Comparison of ENCODE assay signal across 2 cellular contexts in the genomic region with DNA sequence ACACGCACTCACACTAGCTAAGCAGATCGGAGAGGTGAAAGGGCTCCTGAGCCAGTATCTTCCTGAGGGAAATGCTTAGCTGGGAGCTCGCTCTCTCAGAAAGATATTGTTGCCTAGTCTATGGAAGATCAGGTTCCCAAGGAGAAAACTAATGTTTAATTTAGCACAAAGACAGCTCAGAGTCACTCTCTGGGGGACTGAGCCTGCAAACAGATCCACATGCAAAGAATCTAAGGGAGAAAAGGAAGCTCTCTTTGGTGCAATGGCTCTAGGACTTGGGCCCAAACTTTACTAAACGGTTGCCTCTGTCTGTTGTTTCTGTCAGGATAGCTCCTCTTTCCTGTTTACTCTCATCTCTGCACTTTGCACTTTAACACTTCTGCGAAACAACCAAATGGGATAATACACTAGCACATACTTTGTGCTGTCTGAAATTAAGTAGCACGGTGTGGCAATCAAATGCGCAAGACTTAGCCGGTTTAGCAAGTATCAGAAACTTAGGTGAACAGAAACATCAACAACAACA.
TF ChIP-seq lines count a peak whose summit lies in the region.

No MANE protein-coding gene starts in this region.

TF ChIP-seq in K562, 482 proteins besides CTCF, POLR2A, EP300 and RAD21:
- TF ChIP-seq RAD51 (IDR thresholded peaks at IDR 0.05; ENCODE audit: borderline replicate concordance, low read depth) (no peak), CSDE1 (IDR thresholded peaks at IDR 0.05) (no peak), FOXA1 (IDR thresholded peaks at IDR 0.05; ENCODE audit: borderline replicate concordance) (no peak), ZNF274 (IDR thresholded peaks at IDR 0.05; ENCODE audit: borderline replicate concordance, low read depth, low read length) (no peak), IFI16 (CRISPR knock-in tag; IDR thresholded peaks at IDR 0.05) (no peak), ETV1 (tag; conservative IDR thresholded peaks at IDR 0.05; ENCODE audit: low read depth) (no peak), FIP1L1 (IDR thresholded peaks at IDR 0.05; ENCODE audit: low read depth, low read length, poor library complexity, severe bottlenecking) (no peak), ZNF197 (CRISPR knock-in tag; IDR thresholded peaks at IDR 0.05; ENCODE audit: low read depth) (0 out of 2 replicates have a peak, but pooled peaks have one; percentile 48), ATF4 (CRISPR knock-in tag; IDR thresholded peaks at IDR 0.05) (no peak), PYGO2 (tag; IDR thresholded peaks at IDR 0.05) (no peak), CEBPG (CRISPR knock-in tag; IDR thresholded peaks at IDR 0.05) (no peak), CEBPG (tag; conservative IDR thresholded peaks at IDR 0.05 in 1 of 2, IDR thresholded peaks at IDR 0.05 in 1 of 2) (0 out of 4 replicates have a peak, but pooled peaks of 1 of the 2 experiments have one; percentile 16), PTRF (tag; IDR thresholded peaks at IDR 0.05) (no peak), NR2C2 (CRISPR knock-in tag; IDR thresholded peaks at IDR 0.05) (no peak), NR2C2 (tag; IDR thresholded peaks at IDR 0.05) (peak; percentile 68), ZNF134 (CRISPR knock-in tag; conservative IDR thresholded peaks at IDR 0.05) (no peak), FOXO4 (CRISPR knock-in tag; IDR thresholded peaks at IDR 0.05) (no peak), ZNF586 (CRISPR knock-in tag; conservative IDR thresholded peaks at IDR 0.05) (no peak), FOXK2 (conservative IDR thresholded peaks at IDR 0.05 in 1 of 2, IDR thresholded peaks at IDR 0.05 in 1 of 2; ENCODE audit: low read depth in 2 of 2) (peak in 1 of 2 experiments; percentile 41; a peak in 1 of 4 replicates)
- TF ChIP-seq, protein P1, sequence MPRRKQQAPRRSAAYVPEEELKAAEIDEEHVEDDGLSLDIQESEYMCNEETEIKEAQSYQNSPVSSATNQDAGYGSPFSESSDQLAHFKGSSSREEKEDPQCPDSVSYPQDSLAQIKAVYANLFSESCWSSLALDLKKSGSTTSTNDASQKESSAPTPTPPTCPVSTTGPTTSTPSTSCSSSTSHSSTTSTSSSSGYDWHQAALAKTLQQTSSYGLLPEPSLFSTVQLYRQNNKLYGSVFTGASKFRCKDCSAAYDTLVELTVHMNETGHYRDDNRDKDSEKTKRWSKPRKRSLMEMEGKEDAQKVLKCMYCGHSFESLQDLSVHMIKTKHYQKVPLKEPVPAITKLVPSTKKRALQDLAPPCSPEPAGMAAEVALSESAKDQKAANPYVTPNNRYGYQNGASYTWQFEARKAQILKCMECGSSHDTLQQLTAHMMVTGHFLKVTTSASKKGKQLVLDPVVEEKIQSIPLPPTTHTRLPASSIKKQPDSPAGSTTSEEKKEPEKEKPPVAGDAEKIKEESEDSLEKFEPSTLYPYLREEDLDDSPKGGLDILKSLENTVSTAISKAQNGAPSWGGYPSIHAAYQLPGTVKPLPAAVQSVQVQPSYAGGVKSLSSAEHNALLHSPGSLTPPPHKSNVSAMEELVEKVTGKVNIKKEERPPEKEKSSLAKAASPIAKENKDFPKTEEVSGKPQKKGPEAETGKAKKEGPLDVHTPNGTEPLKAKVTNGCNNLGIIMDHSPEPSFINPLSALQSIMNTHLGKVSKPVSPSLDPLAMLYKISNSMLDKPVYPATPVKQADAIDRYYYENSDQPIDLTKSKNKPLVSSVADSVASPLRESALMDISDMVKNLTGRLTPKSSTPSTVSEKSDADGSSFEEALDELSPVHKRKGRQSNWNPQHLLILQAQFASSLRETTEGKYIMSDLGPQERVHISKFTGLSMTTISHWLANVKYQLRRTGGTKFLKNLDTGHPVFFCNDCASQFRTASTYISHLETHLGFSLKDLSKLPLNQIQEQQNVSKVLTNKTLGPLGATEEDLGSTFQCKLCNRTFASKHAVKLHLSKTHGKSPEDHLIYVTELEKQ (CRISPR knock-in tag; IDR thresholded peaks at IDR 0.05): no peak
- TF ChIP-seq, protein P2, sequence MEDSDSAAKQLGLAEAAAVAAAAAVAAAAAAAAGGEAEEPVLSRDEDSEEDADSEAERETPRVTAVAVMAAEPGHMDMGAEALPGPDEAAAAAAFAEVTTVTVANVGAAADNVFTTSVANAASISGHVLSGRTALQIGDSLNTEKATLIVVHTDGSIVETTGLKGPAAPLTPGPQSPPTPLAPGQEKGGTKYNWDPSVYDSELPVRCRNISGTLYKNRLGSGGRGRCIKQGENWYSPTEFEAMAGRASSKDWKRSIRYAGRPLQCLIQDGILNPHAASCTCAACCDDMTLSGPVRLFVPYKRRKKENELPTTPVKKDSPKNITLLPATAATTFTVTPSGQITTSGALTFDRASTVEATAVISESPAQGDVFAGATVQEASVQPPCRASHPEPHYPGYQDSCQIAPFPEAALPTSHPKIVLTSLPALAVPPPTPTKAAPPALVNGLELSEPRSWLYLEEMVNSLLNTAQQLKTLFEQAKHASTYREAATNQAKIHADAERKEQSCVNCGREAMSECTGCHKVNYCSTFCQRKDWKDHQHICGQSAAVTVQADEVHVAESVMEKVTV (CRISPR knock-in tag; IDR thresholded peaks at IDR 0.05): no peak
- TF ChIP-seq, protein P3, sequence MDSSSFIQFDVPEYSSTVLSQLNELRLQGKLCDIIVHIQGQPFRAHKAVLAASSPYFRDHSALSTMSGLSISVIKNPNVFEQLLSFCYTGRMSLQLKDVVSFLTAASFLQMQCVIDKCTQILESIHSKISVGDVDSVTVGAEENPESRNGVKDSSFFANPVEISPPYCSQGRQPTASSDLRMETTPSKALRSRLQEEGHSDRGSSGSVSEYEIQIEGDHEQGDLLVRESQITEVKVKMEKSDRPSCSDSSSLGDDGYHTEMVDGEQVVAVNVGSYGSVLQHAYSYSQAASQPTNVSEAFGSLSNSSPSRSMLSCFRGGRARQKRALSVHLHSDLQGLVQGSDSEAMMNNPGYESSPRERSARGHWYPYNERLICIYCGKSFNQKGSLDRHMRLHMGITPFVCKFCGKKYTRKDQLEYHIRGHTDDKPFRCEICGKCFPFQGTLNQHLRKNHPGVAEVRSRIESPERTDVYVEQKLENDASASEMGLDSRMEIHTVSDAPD (CRISPR knock-in tag; IDR thresholded peaks at IDR 0.05): no peak

TF ChIP-seq in liver, 16 proteins besides CTCF, POLR2A, EP300 and RAD21:
- TF ChIP-seq, protein P4, sequence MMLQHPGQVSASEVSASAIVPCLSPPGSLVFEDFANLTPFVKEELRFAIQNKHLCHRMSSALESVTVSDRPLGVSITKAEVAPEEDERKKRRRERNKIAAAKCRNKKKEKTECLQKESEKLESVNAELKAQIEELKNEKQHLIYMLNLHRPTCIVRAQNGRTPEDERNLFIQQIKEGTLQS (IDR thresholded peaks at IDR 0.05): no peak
- peak in 1 of 2 donors; percentile 35 for TF ChIP-seq RXRA (IDR thresholded peaks at IDR 0.05)
- TF ChIP-seq ZBTB33 (IDR thresholded peaks at IDR 0.05): no peak
- TF ChIP-seq SP1 (IDR thresholded peaks at IDR 0.05): peak; percentile 60
- no peak for TF ChIP-seq MAX (IDR thresholded peaks at IDR 0.05)
- TF ChIP-seq GABPA (IDR thresholded peaks at IDR 0.05 in 1 of 2, conservative IDR thresholded peaks at IDR 0.05 in 1 of 2): peak in 1 of 2 donors; percentile 25
- peak; percentile 24 for TF ChIP-seq NR2F2 (IDR thresholded peaks at IDR 0.05)
- TF ChIP-seq, protein P5, sequence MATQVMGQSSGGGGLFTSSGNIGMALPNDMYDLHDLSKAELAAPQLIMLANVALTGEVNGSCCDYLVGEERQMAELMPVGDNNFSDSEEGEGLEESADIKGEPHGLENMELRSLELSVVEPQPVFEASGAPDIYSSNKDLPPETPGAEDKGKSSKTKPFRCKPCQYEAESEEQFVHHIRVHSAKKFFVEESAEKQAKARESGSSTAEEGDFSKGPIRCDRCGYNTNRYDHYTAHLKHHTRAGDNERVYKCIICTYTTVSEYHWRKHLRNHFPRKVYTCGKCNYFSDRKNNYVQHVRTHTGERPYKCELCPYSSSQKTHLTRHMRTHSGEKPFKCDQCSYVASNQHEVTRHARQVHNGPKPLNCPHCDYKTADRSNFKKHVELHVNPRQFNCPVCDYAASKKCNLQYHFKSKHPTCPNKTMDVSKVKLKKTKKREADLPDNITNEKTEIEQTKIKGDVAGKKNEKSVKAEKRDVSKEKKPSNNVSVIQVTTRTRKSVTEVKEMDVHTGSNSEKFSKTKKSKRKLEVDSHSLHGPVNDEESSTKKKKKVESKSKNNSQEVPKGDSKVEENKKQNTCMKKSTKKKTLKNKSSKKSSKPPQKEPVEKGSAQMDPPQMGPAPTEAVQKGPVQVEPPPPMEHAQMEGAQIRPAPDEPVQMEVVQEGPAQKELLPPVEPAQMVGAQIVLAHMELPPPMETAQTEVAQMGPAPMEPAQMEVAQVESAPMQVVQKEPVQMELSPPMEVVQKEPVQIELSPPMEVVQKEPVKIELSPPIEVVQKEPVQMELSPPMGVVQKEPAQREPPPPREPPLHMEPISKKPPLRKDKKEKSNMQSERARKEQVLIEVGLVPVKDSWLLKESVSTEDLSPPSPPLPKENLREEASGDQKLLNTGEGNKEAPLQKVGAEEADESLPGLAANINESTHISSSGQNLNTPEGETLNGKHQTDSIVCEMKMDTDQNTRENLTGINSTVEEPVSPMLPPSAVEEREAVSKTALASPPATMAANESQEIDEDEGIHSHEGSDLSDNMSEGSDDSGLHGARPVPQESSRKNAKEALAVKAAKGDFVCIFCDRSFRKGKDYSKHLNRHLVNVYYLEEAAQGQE (IDR thresholded peaks at IDR 0.05): no peak
- no peak for TF ChIP-seq FOXA1 (IDR thresholded peaks at IDR 0.05)
- TF ChIP-seq YY1 (IDR thresholded peaks at IDR 0.05): peak; percentile 18
- no peak for TF ChIP-seq TAF1 (conservative IDR thresholded peaks at IDR 0.05)
- TF ChIP-seq JUND (IDR thresholded peaks at IDR 0.05): no peak
- no peak for TF ChIP-seq EGR1 (IDR thresholded peaks at IDR 0.05; ENCODE audit: low read depth in 2 of 2)
- peak; percentile 30 for TF ChIP-seq HNF4G (IDR thresholded peaks at IDR 0.05)
- peak; percentile 24 for TF ChIP-seq FOXA2 (IDR thresholded peaks at IDR 0.05)
- peak; percentile 70 to 73 for TF ChIP-seq HNF4A (conservative IDR thresholded peaks at IDR 0.05)
